In genomic region chr2:180705122-180705521, GRCh38 we compare ENCODE assay signal across 20 cellular contexts.
DNase-seq lines count a peak whose midpoint lies in the region; ATAC-seq and TF ChIP-seq lines count a peak whose summit lies in the region.
"Had no signal": no experiment of that assay in that cellular context is flagged by ENCODE, and none has a peak within 500 bp of the region (broad histone marks: within the 10 kb centered on the region; RNA-seq: fewer than 3 reads in every experiment).

No MANE protein-coding gene starts in this region.

- TF ChIP-seq EP300 in tibial nerve (IDR thresholded peaks at IDR 0.05), result no peak

- DNase-seq in AG10803 (ENCODE audit: low read depth) (peak; percentile 16), M059J (ENCODE audit: low read depth) (peak; percentile 24), amniotic epithelial cell (ENCODE audit: low read depth) (peak; percentile 33), fibroblast of villous mesenchyme (ENCODE audit: low read depth) (peak; percentile 23), tibial nerve (ENCODE audit: low spot score in 2 of 2) (no peak), NCI-H128 (lab: John Stamatoyannopoulos, UW; ENCODE audit: unreplicated experiment) (no peak), midbrain (lab: John Stamatoyannopoulos, UW) (no peak)
- DNase-seq in activated CD8-positive, alpha-beta memory T cell treated with anti-CD3 and anti-CD28 coated beads, Interleukin-2, amount 10 ng/mL, durations not matched to agents 7 days and 5 days, result no peak
- DNase-seq: activated CD4-positive, alpha-beta T cell treated with anti-CD3 and anti-CD28 coated beads for 4 hours; activated effector memory CD4-positive, alpha-beta T cell treated with anti-CD3 and anti-CD28 coated beads, Interleukin-2, amount 50 U/mL, for 16 hours; amygdala; CD4-positive, alpha-beta T cell; endodermal cell; MV-4-11; NCI-H2081 treated with DMSO at 0.1 percent for 48 hours; NCI-H526; ovary; T1000; upper lobe of right lung had no signal

- CTCF ChIA-PET in activated CD8-positive, alpha-beta memory T cell treated with anti-CD3 and anti-CD28 coated beads, Interleukin-2, amount 10 ng/mL, durations not matched to agents 7 days and 5 days (lab: Charles Lee), result no interaction called here

- peaks cover 0 to 7% (median 0%) of the 10 kb centered on the region in 4 donors for H3K9me3 ChIP-seq in tibial nerve
- H3K9me3 ChIP-seq: ovary, upper lobe of right lung had no signal

- no peak for TF ChIP-seq CTCF in AG10803 (conservative IDR thresholded peaks at IDR 0.05; ENCODE audit: low read length)
- TF ChIP-seq CTCF in fibroblast of villous mesenchyme (IDR thresholded peaks at IDR 0.05; ENCODE audit: insufficient read depth, low read depth, low read length), result no peak
- TF ChIP-seq CTCF in tibial nerve (IDR thresholded peaks at IDR 0.05), result no peak

- no peaks in the 10 kb centered on the region for H3K4me1 ChIP-seq in tibial nerve
- H3K4me1 ChIP-seq: upper lobe of right lung had no signal

- no peak overlapping the region for H3K27ac Mint-ChIP-seq in activated CD8-positive, alpha-beta memory T cell treated with anti-CD3 and anti-CD28 coated beads, Interleukin-2, amount 10 ng/mL, durations not matched to agents 7 days and 5 days
- H3K27ac Mint-ChIP-seq: CD4-positive, alpha-beta T cell; endodermal cell had no signal

- no peak for TF ChIP-seq POLR2A in tibial nerve (IDR thresholded peaks at IDR 0.05)

- H3K4me3 ChIP-seq in AG10803 (ENCODE audit: low read length), result no peak overlapping the region
- no peak overlapping the region for H3K4me3 ChIP-seq in fibroblast of villous mesenchyme (ENCODE audit: low read depth, low read length)
- no peak overlapping the region for H3K4me3 ChIP-seq in tibial nerve
- H3K4me3 ChIP-seq: ovary, upper lobe of right lung had no signal

- H3K27ac ChIP-seq in tibial nerve, result no peak overlapping the region
- H3K27ac ChIP-seq: ovary, upper lobe of right lung had no signal

- no peaks in the 10 kb centered on the region for H3K9me3 Mint-ChIP-seq in activated CD8-positive, alpha-beta memory T cell treated with anti-CD3 and anti-CD28 coated beads, Interleukin-2, amount 10 ng/mL, durations not matched to agents 7 days and 5 days (ENCODE audit: low read depth)
- H3K9me3 Mint-ChIP-seq: CD4-positive, alpha-beta T cell; endodermal cell had no signal

- no peaks in the 10 kb centered on the region for H3K27me3 ChIP-seq in tibial nerve
- H3K27me3 ChIP-seq: ovary, upper lobe of right lung had no signal

- ATAC-seq in activated CD8-positive, alpha-beta memory T cell treated with anti-CD3 and anti-CD28 coated beads, Interleukin-2, amount 10 ng/mL, durations not matched to agents 7 days and 5 days, result no peak
- ATAC-seq: sciatic nerve, upper lobe of right lung had no signal

- no peaks in the 10 kb centered on the region for H3K4me1 Mint-ChIP-seq in activated CD8-positive, alpha-beta memory T cell treated with anti-CD3 and anti-CD28 coated beads, Interleukin-2, amount 10 ng/mL, durations not matched to agents 7 days and 5 days

- H3K4me3 Mint-ChIP-seq in activated CD8-positive, alpha-beta memory T cell treated with anti-CD3 and anti-CD28 coated beads, Interleukin-2, amount 10 ng/mL, durations not matched to agents 7 days and 5 days, result no peak overlapping the region
- H3K4me3 Mint-ChIP-seq: CD4-positive, alpha-beta T cell; endodermal cell had no signal

- H3K36me3 Mint-ChIP-seq in activated CD8-positive, alpha-beta memory T cell treated with anti-CD3 and anti-CD28 coated beads, Interleukin-2, amount 10 ng/mL, durations not matched to agents 7 days and 5 days, result no peaks in the 10 kb centered on the region

- H3K27me3 Mint-ChIP-seq in activated CD8-positive, alpha-beta memory T cell treated with anti-CD3 and anti-CD28 coated beads, Interleukin-2, amount 10 ng/mL, durations not matched to agents 7 days and 5 days, result no peaks in the 10 kb centered on the region
- H3K27me3 Mint-ChIP-seq: CD4-positive, alpha-beta T cell had no signal

- no peaks in the 10 kb centered on the region for H3K36me3 ChIP-seq in tibial nerve
- H3K36me3 ChIP-seq: ovary, upper lobe of right lung had no signal

Comparison
In these comparisons a context has a peak if more than half of its experiments do, and no peak if none do; other contexts are left out.
1. DNase-seq: peak in AG10803 (single experiment), M059J (single experiment), amniotic epithelial cell (single experiment) and fibroblast of villous mesenchyme (single experiment); none in tibial nerve (0 of 2), NCI-H128 (single experiment), activated CD8-positive, alpha-beta memory T cell treated with anti-CD3 and anti-CD28 coated beads, Interleukin-2, amount 10 ng/mL, durations not matched to agents 7 days and 5 days (single experiment) and midbrain (single experiment).